ENCODE assay signal across 1 cellular context in the genomic region with DNA sequence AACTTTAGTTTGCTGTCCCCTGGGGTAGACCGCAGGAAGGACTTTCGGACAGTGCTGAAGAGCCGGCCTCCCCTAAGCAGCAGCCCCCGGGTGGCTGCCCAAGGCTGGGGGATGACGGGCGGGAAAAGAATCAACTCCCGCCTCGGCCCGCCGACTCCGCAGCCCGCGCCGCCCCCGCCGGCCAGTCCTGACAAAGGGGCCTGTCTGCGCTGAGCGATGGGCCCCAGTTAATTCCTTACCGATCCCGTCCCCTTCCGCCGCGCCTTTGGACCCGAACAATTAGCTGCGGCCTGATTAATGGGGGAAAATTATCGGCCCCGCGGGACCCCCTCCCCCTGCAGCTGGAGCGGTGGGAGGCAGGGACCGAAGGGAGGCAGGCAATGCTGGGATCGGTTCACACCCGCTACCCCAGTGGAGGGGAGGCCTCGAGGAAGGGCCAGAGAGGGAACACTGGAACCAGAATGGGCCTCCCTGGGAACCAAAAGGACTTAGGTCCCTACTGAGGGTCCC.
TF ChIP-seq lines count a peak whose summit lies in the region.

No MANE protein-coding gene starts in this region.

TF ChIP-seq in neural cell, 6 proteins besides CTCF, POLR2A, EP300 and RAD21:
- TF ChIP-seq TAF1 (IDR thresholded peaks at IDR 0.05; ENCODE audit: low read depth) (no peak), EZH2 (IDR thresholded peaks at IDR 0.05; ENCODE audit: borderline replicate concordance, insufficient read depth, low read length, poor library complexity, severe bottlenecking) (no peak), POLR2AphosphoS5 (IDR thresholded peaks at IDR 0.05) (no peak), SMC3 (conservative IDR thresholded peaks at IDR 0.05; ENCODE audit: poor library complexity) (no peak), MXI1 (conservative IDR thresholded peaks at IDR 0.05; ENCODE audit: poor library complexity, severe bottlenecking) (no peak)
- TF ChIP-seq, protein P1, sequence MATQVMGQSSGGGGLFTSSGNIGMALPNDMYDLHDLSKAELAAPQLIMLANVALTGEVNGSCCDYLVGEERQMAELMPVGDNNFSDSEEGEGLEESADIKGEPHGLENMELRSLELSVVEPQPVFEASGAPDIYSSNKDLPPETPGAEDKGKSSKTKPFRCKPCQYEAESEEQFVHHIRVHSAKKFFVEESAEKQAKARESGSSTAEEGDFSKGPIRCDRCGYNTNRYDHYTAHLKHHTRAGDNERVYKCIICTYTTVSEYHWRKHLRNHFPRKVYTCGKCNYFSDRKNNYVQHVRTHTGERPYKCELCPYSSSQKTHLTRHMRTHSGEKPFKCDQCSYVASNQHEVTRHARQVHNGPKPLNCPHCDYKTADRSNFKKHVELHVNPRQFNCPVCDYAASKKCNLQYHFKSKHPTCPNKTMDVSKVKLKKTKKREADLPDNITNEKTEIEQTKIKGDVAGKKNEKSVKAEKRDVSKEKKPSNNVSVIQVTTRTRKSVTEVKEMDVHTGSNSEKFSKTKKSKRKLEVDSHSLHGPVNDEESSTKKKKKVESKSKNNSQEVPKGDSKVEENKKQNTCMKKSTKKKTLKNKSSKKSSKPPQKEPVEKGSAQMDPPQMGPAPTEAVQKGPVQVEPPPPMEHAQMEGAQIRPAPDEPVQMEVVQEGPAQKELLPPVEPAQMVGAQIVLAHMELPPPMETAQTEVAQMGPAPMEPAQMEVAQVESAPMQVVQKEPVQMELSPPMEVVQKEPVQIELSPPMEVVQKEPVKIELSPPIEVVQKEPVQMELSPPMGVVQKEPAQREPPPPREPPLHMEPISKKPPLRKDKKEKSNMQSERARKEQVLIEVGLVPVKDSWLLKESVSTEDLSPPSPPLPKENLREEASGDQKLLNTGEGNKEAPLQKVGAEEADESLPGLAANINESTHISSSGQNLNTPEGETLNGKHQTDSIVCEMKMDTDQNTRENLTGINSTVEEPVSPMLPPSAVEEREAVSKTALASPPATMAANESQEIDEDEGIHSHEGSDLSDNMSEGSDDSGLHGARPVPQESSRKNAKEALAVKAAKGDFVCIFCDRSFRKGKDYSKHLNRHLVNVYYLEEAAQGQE (IDR thresholded peaks at IDR 0.05; ENCODE audit: borderline replicate concordance): no peak
